ENCODE assay signal across 12 cellular contexts in the genomic region with DNA sequence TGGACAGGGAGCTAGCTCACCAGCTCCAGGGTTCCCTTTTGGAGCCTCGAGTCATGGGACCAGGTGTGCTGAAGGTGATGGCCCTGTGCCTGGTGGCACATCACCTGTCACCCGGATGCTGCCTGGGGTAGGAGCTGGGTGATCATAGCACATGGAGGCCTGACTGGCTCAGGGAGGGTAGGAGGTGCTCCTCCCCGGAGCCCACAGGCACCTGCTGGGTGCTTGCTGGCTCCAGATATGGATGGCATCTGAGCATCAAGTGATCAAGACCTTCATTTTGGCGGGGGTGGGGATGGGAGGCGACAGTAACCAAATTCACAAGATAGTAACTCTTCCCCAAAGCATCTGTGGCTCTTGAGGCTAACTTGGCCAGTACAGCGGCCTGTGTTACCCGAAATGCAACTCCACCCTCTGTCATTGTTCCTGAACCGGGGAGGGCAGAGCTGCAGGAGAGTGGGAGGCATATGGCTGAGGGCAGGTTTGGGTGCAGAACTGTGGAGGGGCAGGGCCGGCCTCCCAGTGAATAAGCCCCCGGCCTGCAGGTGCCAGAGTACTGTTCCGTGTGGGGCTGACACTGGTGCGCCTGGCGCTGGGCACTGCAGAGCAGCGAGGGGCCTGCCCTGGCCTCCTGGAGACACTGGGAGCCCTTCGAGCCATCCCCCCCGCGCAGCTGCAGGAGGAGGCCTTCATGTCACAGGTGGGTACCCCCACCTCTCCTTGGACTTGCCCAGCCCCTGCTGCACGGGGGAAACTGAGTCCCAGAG. TPM values are rescaled to one million over a fixed set of nuclear protein-coding genes. Genes with fewer than 3 reads are reported as not detected.
DNase-seq lines count a peak whose midpoint lies in the region; ATAC-seq and TF ChIP-seq lines count a peak whose summit lies in the region.
"Had no signal": no experiment of that assay in that cellular context is flagged by ENCODE, and none has a peak within 500 bp of the region (broad histone marks: within the 10 kb centered on the region; RNA-seq: fewer than 3 reads in every experiment).

No MANE protein-coding gene starts in this region.

- no peaks in the 10 kb centered on the region for H4K20me1 ChIP-seq in MM.1S (ENCODE audit: insufficient read depth, low read length)

- H3K4me2 ChIP-seq in MM.1S (ENCODE audit: low read depth, low read length), result peak overlapping the region; percentile 74; the same call in 1 of the 2 replicates
- H3K4me2 ChIP-seq: SK-N-SH had no signal

- H3K4me3 Mint-ChIP-seq in stimulated activated naive CD8-positive, alpha-beta T cell treated with anti-CD3 and anti-CD28 coated beads, Interleukin-15, amount 100 ng/mL, for 72 hours, result peak overlapping the region; percentile 95 to 98

- H3F3A ChIP-seq in MM.1S (ENCODE audit: insufficient read depth, low read length), result no peaks in the 10 kb centered on the region; the same call in 1 of the 2 replicates

- H3K4me3 ChIP-seq in MM.1S (ENCODE audit: low read length) (no peak overlapping the region), right lobe of liver (no peak overlapping the region)
- H3K4me3 ChIP-seq: breast epithelium had no signal

- H3K9me2 ChIP-seq in MM.1S (replicated peaks; ENCODE audit: insufficient read depth, low read length), result no peaks in the 10 kb centered on the region
- H3K9me2 ChIP-seq: SK-N-SH had no signal

- H3K36me3 ChIP-seq in MM.1S (replicated peaks; ENCODE audit: insufficient read depth, low read length) (no peaks in the 10 kb centered on the region), right lobe of liver (no peaks in the 10 kb centered on the region)
- H3K36me3 ChIP-seq: breast epithelium had no signal

- DNase-seq in MM.1S (no peak), caudate nucleus (lab: John Stamatoyannopoulos, UW) (peak in 3 of 61 donors; percentile 36 to 41 (median 39)), right lobe of liver (no peak)
- DNase-seq in stimulated activated naive CD8-positive, alpha-beta T cell treated with anti-CD3 and anti-CD28 coated beads, Interleukin-15, amount 100 ng/mL, for 72 hours, result peak; percentile 25 to 60
- DNase-seq: DMS79 treated with DMSO at 0.1 percent for 48 hours, NCI-H524, SK-N-SH had no signal

- TF ChIP-seq POLR2A in right lobe of liver (IDR thresholded peaks at IDR 0.05), result no peak

- no peak for TF ChIP-seq CTCF in MM.1S (IDR thresholded peaks at IDR 0.05; ENCODE audit: low read length)
- TF ChIP-seq CTCF in right lobe of liver (IDR thresholded peaks at IDR 0.05), result no peak

- H3K27ac ChIP-seq in MM.1S (ENCODE audit: low read length) (peak overlapping the region; percentile 71), caudate nucleus (ENCODE audit: low read depth, low read length) (peak overlapping the region; percentile 99), right lobe of liver (no peak overlapping the region)
- H3K27ac ChIP-seq: breast epithelium had no signal

- intact Hi-C loops in right lobe of liver (cut with DNase I), result no loop called here

- no peaks in the 10 kb centered on the region for H3K79me2 ChIP-seq in MM.1S (ENCODE audit: low read length)

- H3K27me3 ChIP-seq in MM.1S (replicated peaks; ENCODE audit: insufficient read depth, low read length) (no peaks in the 10 kb centered on the region), right lobe of liver (no peaks in the 10 kb centered on the region)

- H3K9me3 ChIP-seq in MM.1S (replicated peaks; ENCODE audit: insufficient read depth, low read length) (no peaks in the 10 kb centered on the region), right lobe of liver (no peaks in the 10 kb centered on the region)
- H3K9me3 ChIP-seq: breast epithelium, SK-N-SH had no signal

- peaks cover 19% of the 10 kb centered on the region for H3K4me1 ChIP-seq in MM.1S (ENCODE audit: low read length)
- H3K4me1 ChIP-seq in right lobe of liver, result no peaks in the 10 kb centered on the region
- H3K4me1 ChIP-seq: breast epithelium had no signal

- ATAC-seq in GM19438 (IDR thresholded peaks at IDR 0.05; ENCODE audit: low read depth, unreplicated experiment) (peak; percentile 9), right lobe of liver (no peak), SK-N-SH treated with all-trans-retinoic acid at 6 μM for 48 hours (no peak), HG03378 (IDR thresholded peaks at IDR 0.05; ENCODE audit: unreplicated experiment) (no peak)
- peak; percentile 29 for ATAC-seq in stimulated activated naive CD8-positive, alpha-beta T cell treated with anti-CD3 and anti-CD28 coated beads, Interleukin-15, amount 100 ng/mL, for 72 hours

- WGBS in right lobe of liver (ENCODE audit: insufficient coverage, low coverage, low lambda C conversion rate, missing lambda C conversion rate), result 80% methylated on average over 3 of the region's 18 CpGs

- H3K9me3 Mint-ChIP-seq in stimulated activated naive CD8-positive, alpha-beta T cell treated with anti-CD3 and anti-CD28 coated beads, Interleukin-15, amount 100 ng/mL, for 72 hours, result no peaks in the 10 kb centered on the region

- H2AFZ ChIP-seq in MM.1S (ENCODE audit: low read length), result peak overlapping the region; percentile 69

- peak overlapping the region; percentile 92 to 93 for H3K27ac Mint-ChIP-seq in stimulated activated naive CD8-positive, alpha-beta T cell treated with anti-CD3 and anti-CD28 coated beads, Interleukin-15, amount 100 ng/mL, for 72 hours

- H3K9ac ChIP-seq in MM.1S (ENCODE audit: low read length), result peak overlapping the region; percentile 77
- H3K9ac ChIP-seq: SK-N-SH had no signal

- no peaks in the 10 kb centered on the region for H3K27me3 Mint-ChIP-seq in stimulated activated naive CD8-positive, alpha-beta T cell treated with anti-CD3 and anti-CD28 coated beads, Interleukin-15, amount 100 ng/mL, for 72 hours

- peaks cover 90% of the 10 kb centered on the region for H3K4me1 Mint-ChIP-seq in stimulated activated naive CD8-positive, alpha-beta T cell treated with anti-CD3 and anti-CD28 coated beads, Interleukin-15, amount 100 ng/mL, for 72 hours

TF ChIP-seq in SK-N-SH treated with all-trans-retinoic acid at 6 μM for 48 hours, 23 proteins besides CTCF, POLR2A, EP300 and RAD21:
- TF ChIP-seq, protein P1, sequence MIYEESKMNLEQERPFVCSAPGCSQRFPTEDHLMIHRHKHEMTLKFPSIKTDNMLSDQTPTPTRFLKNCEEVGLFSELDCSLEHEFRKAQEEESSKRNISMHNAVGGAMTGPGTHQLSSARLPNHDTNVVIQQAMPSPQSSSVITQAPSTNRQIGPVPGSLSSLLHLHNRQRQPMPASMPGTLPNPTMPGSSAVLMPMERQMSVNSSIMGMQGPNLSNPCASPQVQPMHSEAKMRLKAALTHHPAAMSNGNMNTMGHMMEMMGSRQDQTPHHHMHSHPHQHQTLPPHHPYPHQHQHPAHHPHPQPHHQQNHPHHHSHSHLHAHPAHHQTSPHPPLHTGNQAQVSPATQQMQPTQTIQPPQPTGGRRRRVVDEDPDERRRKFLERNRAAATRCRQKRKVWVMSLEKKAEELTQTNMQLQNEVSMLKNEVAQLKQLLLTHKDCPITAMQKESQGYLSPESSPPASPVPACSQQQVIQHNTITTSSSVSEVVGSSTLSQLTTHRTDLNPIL (CRISPR knock-in tag; IDR thresholded peaks at IDR 0.05; ENCODE audit: low read depth), result no peak
- no peak for TF ChIP-seq TCF4 (CRISPR knock-in tag; IDR thresholded peaks at IDR 0.05; ENCODE audit: borderline replicate concordance)
- no peak for TF ChIP-seq ISL1 (CRISPR knock-in tag; IDR thresholded peaks at IDR 0.05)
- TF ChIP-seq, protein P2, sequence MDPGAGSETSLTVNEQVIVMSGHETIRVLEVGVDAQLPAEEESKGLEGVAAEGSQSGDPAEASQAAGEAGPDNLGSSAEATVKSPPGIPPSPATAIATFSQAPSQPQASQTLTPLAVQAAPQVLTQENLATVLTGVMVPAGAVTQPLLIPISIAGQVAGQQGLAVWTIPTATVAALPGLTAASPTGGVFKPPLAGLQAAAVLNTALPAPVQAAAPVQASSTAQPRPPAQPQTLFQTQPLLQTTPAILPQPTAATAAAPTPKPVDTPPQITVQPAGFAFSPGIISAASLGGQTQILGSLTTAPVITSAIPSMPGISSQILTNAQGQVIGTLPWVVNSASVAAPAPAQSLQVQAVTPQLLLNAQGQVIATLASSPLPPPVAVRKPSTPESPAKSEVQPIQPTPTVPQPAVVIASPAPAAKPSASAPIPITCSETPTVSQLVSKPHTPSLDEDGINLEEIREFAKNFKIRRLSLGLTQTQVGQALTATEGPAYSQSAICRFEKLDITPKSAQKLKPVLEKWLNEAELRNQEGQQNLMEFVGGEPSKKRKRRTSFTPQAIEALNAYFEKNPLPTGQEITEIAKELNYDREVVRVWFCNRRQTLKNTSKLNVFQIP (CRISPR knock-in tag; IDR thresholded peaks at IDR 0.05; ENCODE audit: borderline replicate concordance, low read depth), result no peak
- no peak for TF ChIP-seq ESRRG (CRISPR knock-in tag; IDR thresholded peaks at IDR 0.05)
- TF ChIP-seq ARNTL (CRISPR knock-in tag; IDR thresholded peaks at IDR 0.05; ENCODE audit: borderline replicate concordance, low read depth), result no peak
- no peak for TF ChIP-seq OSR1 (CRISPR knock-in tag; IDR thresholded peaks at IDR 0.05)
- no peak for TF ChIP-seq SNAI2 (CRISPR knock-in tag; IDR thresholded peaks at IDR 0.05)
- TF ChIP-seq, protein P3, sequence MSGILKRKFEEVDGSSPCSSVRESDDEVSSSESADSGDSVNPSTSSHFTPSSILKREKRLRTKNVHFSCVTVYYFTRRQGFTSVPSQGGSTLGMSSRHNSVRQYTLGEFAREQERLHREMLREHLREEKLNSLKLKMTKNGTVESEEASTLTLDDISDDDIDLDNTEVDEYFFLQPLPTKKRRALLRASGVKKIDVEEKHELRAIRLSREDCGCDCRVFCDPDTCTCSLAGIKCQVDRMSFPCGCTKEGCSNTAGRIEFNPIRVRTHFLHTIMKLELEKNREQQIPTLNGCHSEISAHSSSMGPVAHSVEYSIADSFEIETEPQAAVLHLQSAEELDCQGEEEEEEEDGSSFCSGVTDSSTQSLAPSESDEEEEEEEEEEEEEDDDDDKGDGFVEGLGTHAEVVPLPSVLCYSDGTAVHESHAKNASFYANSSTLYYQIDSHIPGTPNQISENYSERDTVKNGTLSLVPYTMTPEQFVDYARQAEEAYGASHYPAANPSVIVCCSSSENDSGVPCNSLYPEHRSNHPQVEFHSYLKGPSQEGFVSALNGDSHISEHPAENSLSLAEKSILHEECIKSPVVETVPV (CRISPR knock-in tag; IDR thresholded peaks at IDR 0.05), result no peak
- TF ChIP-seq TOX (CRISPR knock-in tag; IDR thresholded peaks at IDR 0.05; ENCODE audit: borderline replicate concordance), result no peak
- no peak for TF ChIP-seq ZNF8 (CRISPR knock-in tag; IDR thresholded peaks at IDR 0.05)
- no peak for TF ChIP-seq PPARA (CRISPR knock-in tag; IDR thresholded peaks at IDR 0.05; ENCODE audit: borderline replicate concordance)

RNA-seq across cellular contexts. Expression of a gene that starts 4.7 kb away (rescaled TPM):
- total RNA-seq in right lobe of liver, result 1 to 10 TPM in 5 of 6 experiments, under 1 TPM in 1; 0.73 to 2.7 (median 1.9) TPM
- total RNA-seq: M059J had no signal

RNA-seq across cellular contexts. Expression of a gene that starts 6.9 kb away (rescaled TPM):
- total RNA-seq in right lobe of liver, result under 1 TPM in 5 of 6 experiments, not detected in 1; 0.12 to 0.31 (median 0.22) TPM

RNA-seq across cellular contexts. Expression of a gene that starts 7.0 kb away (rescaled TPM):
- total RNA-seq in right lobe of liver, result 100 to 1,000 TPM in 2 of 6 experiments, 10 to 100 TPM in 4; 64.2 to 102 (median 71.1) TPM

RNA-seq across cellular contexts. Expression of a gene that starts 16.8 kb away (rescaled TPM):
- 10 to 100 TPM in 2 of 6 experiments, 1 to 10 TPM in 4; 5.3 to 13.2 (median 6.2) TPM for total RNA-seq in right lobe of liver

RNA-seq across cellular contexts. Expression of a gene that starts 19.7 kb away (rescaled TPM):
- total RNA-seq in right lobe of liver, result 10 to 100 TPM; 18.8 to 37.1 (median 27.1) TPM

Comparison
In these comparisons a context has a peak if more than half of its experiments do, and no peak if none do; other contexts are left out.
1. ATAC-seq: peak in GM19438 (single experiment) and stimulated activated naive CD8-positive, alpha-beta T cell treated with anti-CD3 and anti-CD28 coated beads, Interleukin-15, amount 100 ng/mL, for 72 hours (single experiment); none in right lobe of liver (0 of 4), SK-N-SH treated with all-trans-retinoic acid at 6 μM for 48 hours (single experiment) and HG03378 (single experiment).
2. DNase-seq: peak in stimulated activated naive CD8-positive, alpha-beta T cell treated with anti-CD3 and anti-CD28 coated beads, Interleukin-15, amount 100 ng/mL, for 72 hours (2 of 2); none in MM.1S (single experiment) and right lobe of liver (0 of 3).
3. H3K27ac ChIP-seq: peak in MM.1S (single experiment) and caudate nucleus (single experiment); none in right lobe of liver (0 of 3).